ENCODE assay signal across 21 cellular contexts in the genomic region with DNA sequence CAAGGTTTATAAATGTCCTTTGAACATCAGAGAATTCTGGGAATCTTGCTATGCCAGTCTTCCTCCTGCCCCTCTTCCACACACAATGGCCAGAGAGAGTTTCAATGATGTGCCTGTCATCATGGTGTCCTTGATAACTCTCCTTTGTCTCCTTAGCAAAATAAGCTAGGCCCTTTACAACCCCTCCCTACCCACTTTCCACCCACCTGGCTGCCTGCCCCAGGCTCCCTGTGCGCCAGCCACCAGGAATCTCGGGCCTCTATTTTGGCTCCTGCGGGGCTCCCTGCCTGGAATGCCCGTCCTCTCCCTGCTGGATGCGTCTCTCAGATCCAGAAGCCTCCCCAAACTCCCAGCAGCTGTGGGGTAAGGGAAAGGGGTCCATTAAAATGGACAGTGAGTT.
DNase-seq lines count a peak whose midpoint lies in the region; ATAC-seq and TF ChIP-seq lines count a peak whose summit lies in the region.
"Had no signal": no experiment of that assay in that cellular context is flagged by ENCODE, and none has a peak within 500 bp of the region (broad histone marks: within the 10 kb centered on the region; RNA-seq: fewer than 3 reads in every experiment).

No MANE protein-coding gene starts in this region.

- H3K27ac Mint-ChIP-seq in GM23338 = no peak overlapping the region
- H3K27ac Mint-ChIP-seq: CD14-positive monocyte; CD4-positive, alpha-beta T cell had no signal

- peak overlapping the region; percentile 59 for H3K4me2 ChIP-seq in GM23338
- H3K4me2 ChIP-seq: A549; BLaER1 treated with 17β-estradiol and CSF1 and Interleukin-3, amounts not matched to agents 10 nM and 100 nM had no signal

- H3K27me3 ChIP-seq in right cardiac atrium (ENCODE audit: control insufficient read depth, insufficient read depth) (no peaks in the 10 kb centered on the region), GM23338 (ENCODE audit: insufficient read depth) (peaks cover 72% of the 10 kb centered on the region)
- H3K27me3 ChIP-seq: BLaER1 treated with 17β-estradiol and CSF1 and Interleukin-3, amounts not matched to agents 10 nM and 100 nM had no signal

- no peak overlapping the region for H3K4me3 Mint-ChIP-seq in GM23338
- H3K4me3 Mint-ChIP-seq: CD14-positive monocyte; CD4-positive, alpha-beta T cell; CD8-positive, alpha-beta memory T cell had no signal

- H3K27me3 Mint-ChIP-seq in GM23338 (ENCODE audit: insufficient read depth, low read depth, poor library complexity) = peaks cover 8% of the 10 kb centered on the region

- DNase-seq in Right ventricle myocardium inferior (ENCODE audit: missing footprints) = no peak
- DNase-seq in left cardiac atrium = no peak
- DNase-seq in left ventricle myocardium superior = peak; percentile 40
- no peak for DNase-seq in right cardiac atrium
- peak; percentile 13 for DNase-seq in GM23338 (ENCODE audit: low spot score)
- DNase-seq: 8988T; ACHN; AML-193; BE2C; CD4-positive, alpha-beta T cell; CD8-positive, alpha-beta memory T cell; DMS 273 treated with DMSO at 0.1 percent for 48 hours; DMS79; EL; GF-D8; H7; HCEC 1CT had no signal

- no peaks in the 10 kb centered on the region for H3K9me3 ChIP-seq in right cardiac atrium (ENCODE audit: control insufficient read depth, low read length)
- H3K9me3 ChIP-seq: BE2C had no signal

- H3K9me2 ChIP-seq in GM23338 (ENCODE audit: insufficient read depth) = no peaks in the 10 kb centered on the region

- H3K36me3 Mint-ChIP-seq in GM23338 (ENCODE audit: low read depth) = no peaks in the 10 kb centered on the region; the same call in 1 of the 3 replicates
- H3K36me3 Mint-ChIP-seq: CD14-positive monocyte had no signal

- H3K4me3 ChIP-seq in right cardiac atrium (ENCODE audit: low read length) = no peak overlapping the region
- H3K4me3 ChIP-seq in GM23338 = no peak overlapping the region
- H3K4me3 ChIP-seq: A549; BLaER1 treated with 17β-estradiol and CSF1 and Interleukin-3, amounts not matched to agents 10 nM and 100 nM had no signal

- no peak for TF ChIP-seq CTCF in GM23338 (conservative IDR thresholded peaks at IDR 0.05; ENCODE audit: low read depth in 2 of 2)

- H3K4me1 Mint-ChIP-seq in GM23338 = peaks cover 9% of the 10 kb centered on the region
- H3K4me1 Mint-ChIP-seq: CD14-positive monocyte; CD8-positive, alpha-beta memory T cell had no signal

- intact Hi-C loops in Right ventricle myocardium inferior (cut with DNase I) (no loop called here), left cardiac atrium (cut with DNase I) (no loop called here), left ventricle myocardium superior (cut with micrococcal nuclease) (no loop called here), right cardiac atrium (cut with DNase I) (no loop called here)

- H3K4me1 ChIP-seq in right cardiac atrium (ENCODE audit: control insufficient read depth, insufficient read depth, low read length) (no peaks in the 10 kb centered on the region), GM23338 (ENCODE audit: insufficient read depth) (peaks cover 7% of the 10 kb centered on the region; the same call in 1 of the 2 replicates)
- H3K4me1 ChIP-seq: A549; BE2C; BLaER1 treated with 17β-estradiol and CSF1 and Interleukin-3, amounts not matched to agents 10 nM and 100 nM had no signal

- WGBS in right cardiac atrium = 64% methylated on average over 5 of the region's 5 CpGs

- no peaks in the 10 kb centered on the region for H3F3A ChIP-seq in GM23338 (replicated peaks; ENCODE audit: low read depth)

- no peaks in the 10 kb centered on the region for H3K79me2 ChIP-seq in GM23338 (replicated peaks; ENCODE audit: insufficient read depth)

- peak overlapping the region; percentile 52; the same call in 1 of the 2 replicates for H2AFZ ChIP-seq in GM23338

- ATAC-seq in Right ventricle myocardium inferior (peak; percentile 56), left cardiac atrium (no peak), left ventricle myocardium superior (peak; percentile 55), right cardiac atrium (no peak), GM23338 (peak; percentile 62), HG02763 (IDR thresholded peaks at IDR 0.05; ENCODE audit: unreplicated experiment) (no peak)
- ATAC-seq: A549 had no signal

- peaks cover 4% of the 10 kb centered on the region for H3K9me3 Mint-ChIP-seq in GM23338

- H3K36me3 ChIP-seq in GM23338 (ENCODE audit: insufficient read depth) = no peaks in the 10 kb centered on the region
- H3K36me3 ChIP-seq: BE2C; BLaER1 treated with 17β-estradiol and CSF1 and Interleukin-3, amounts not matched to agents 10 nM and 100 nM had no signal

- H3K27ac ChIP-seq in right cardiac atrium (ENCODE audit: low read length) = no peak overlapping the region
- H3K27ac ChIP-seq in GM23338 (ENCODE audit: low read depth) = no peak overlapping the region
- H3K27ac ChIP-seq: A549; BLaER1 treated with 17β-estradiol and CSF1 and Interleukin-3, amounts not matched to agents 10 nM and 100 nM had no signal

- H4K20me1 ChIP-seq in GM23338 (replicated peaks; ENCODE audit: insufficient read depth) = no peaks in the 10 kb centered on the region
- H4K20me1 ChIP-seq: BLaER1 treated with 17β-estradiol and CSF1 and Interleukin-3, amounts not matched to agents 10 nM and 100 nM had no signal

TF ChIP-seq in GM23338, 12 proteins besides CTCF, POLR2A, EP300 and RAD21:
- no peak for TF ChIP-seq ZNF331 (CRISPR knock-in tag; IDR thresholded peaks at IDR 0.05; ENCODE audit: low read depth)

Comparison
In these comparisons a context has a peak if more than half of its experiments do, and no peak if none do; other contexts are left out.
1. ATAC-seq: peak in Right ventricle myocardium inferior (single experiment), left ventricle myocardium superior (single experiment) and GM23338 (single experiment); none in left cardiac atrium (0 of 2), right cardiac atrium (0 of 2) and HG02763 (single experiment).
2. DNase-seq: peak in left ventricle myocardium superior (single experiment) and GM23338 (single experiment); none in Right ventricle myocardium inferior (single experiment), left cardiac atrium (single experiment) and right cardiac atrium (0 of 3).